Comparison of ENCODE assay signal across 11 cellular contexts in genomic region chr3:27521179-27521871, GRCh38. TPM values are rescaled to one million over a fixed set of nuclear protein-coding genes. Genes with fewer than 3 reads are reported as not detected.
DNase-seq lines count a peak whose midpoint lies in the region; ATAC-seq, FAIRE-seq and TF ChIP-seq lines count a peak whose summit lies in the region.
"Had no signal": no experiment of that assay in that cellular context is flagged by ENCODE, and none has a peak within 500 bp of the region (broad histone marks: within the 10 kb centered on the region; RNA-seq: fewer than 3 reads in every experiment).

No MANE protein-coding gene starts in this region.

- WGBS in esophagus squamous epithelium, 2 donors: 29 to 39% methylated on average over 5 of the region's 5 CpGs
- 75 to 76% methylated on average over 5 of the region's 5 CpGs for WGBS in pancreas, 2 donors

- H3K27me3 ChIP-seq in esophagus squamous epithelium (no peaks in the 10 kb centered on the region), pancreas (no peaks in the 10 kb centered on the region)
- H3K27me3 ChIP-seq: ascending aorta had no signal

- DNase-seq in GM03348 (ENCODE audit: low spot score) (peak; percentile 75), OCI-M1 (lab: John Stamatoyannopoulos, UW) (peak; percentile 30), esophagus squamous epithelium (lab: John Stamatoyannopoulos, UW) (no peak), pancreas (no peak), NCI-H345 (lab: John Stamatoyannopoulos, UW) (no peak), NCI-H1092 treated with DMSO at 0.1 percent for 48 hours (lab: John Stamatoyannopoulos, UW) (no peak), pons (ENCODE audit: low spot score) (no peak)
- DNase-seq in stimulated activated CD4-positive, alpha-beta T cell treated with anti-CD3 and anti-CD28 coated beads, Interleukin-1b, Interleukin-23, amount 100 ng/mL, for 48 hours: no peak
- DNase-seq: stimulated activated naive CD8-positive, alpha-beta T cell treated with anti-CD3 and anti-CD28 coated beads, Interleukin-15, Interleukin-2, amounts not matched to agents 100 U/mL and 50 U/mL, for 24 hours had no signal

- H3K36me3 ChIP-seq in esophagus squamous epithelium (no peaks in the 10 kb centered on the region), pancreas (no peaks in the 10 kb centered on the region)
- H3K36me3 ChIP-seq: ascending aorta had no signal

- ATAC-seq in pancreas: peak in 3 of 4 donors; percentile 73 to 87 (median 74)
- ATAC-seq: stimulated activated naive CD8-positive, alpha-beta T cell treated with anti-CD3 and anti-CD28 coated beads, Interleukin-15, Interleukin-2, amounts not matched to agents 100 U/mL and 50 U/mL, for 24 hours had no signal

- H3K4me3 ChIP-seq in esophagus squamous epithelium (no peak overlapping the region), pancreas (no peak overlapping the region)
- H3K4me3 ChIP-seq: ascending aorta had no signal

- TF ChIP-seq POLR2A in esophagus squamous epithelium (IDR thresholded peaks at IDR 0.05): no peak

- peak overlapping the region; percentile 33 to 52 (median 46) for H3K27ac ChIP-seq in esophagus squamous epithelium
- no peak overlapping the region for H3K27ac ChIP-seq in pancreas

- TF ChIP-seq CTCF in esophagus squamous epithelium (IDR thresholded peaks at IDR 0.05): no peak
- no peak for TF ChIP-seq CTCF in pancreas (IDR thresholded peaks at IDR 0.05)

- no peak for FAIRE-seq in pancreas (lab: Jason Lieb, UNC)
- FAIRE-seq: GM12892 had no signal

- H3K9me3 ChIP-seq in esophagus squamous epithelium (no peaks in the 10 kb centered on the region), pancreas (no peaks in the 10 kb centered on the region)
- H3K9me3 ChIP-seq: ascending aorta had no signal

- H3K4me1 ChIP-seq in esophagus squamous epithelium (peaks cover 3 to 45% (median 9%) of the 10 kb centered on the region in 3 donors), pancreas (no peaks in the 10 kb centered on the region)

- intact Hi-C loops in esophagus squamous epithelium (cut with DNase I): no loop called here
- intact Hi-C loops in pancreas (cut with DNase I): no loop called here

RNA-seq across cellular contexts. Expression of gene SLC4A7, which starts 37.1 kb away (rescaled TPM):
- total RNA-seq in esophagus squamous epithelium: 10 to 100 TPM; 17.2 to 50.4 (median 30.5) TPM
- total RNA-seq in pancreas: 10 to 100 TPM in 1 of 6 donors, 1 to 10 TPM in 5; 2.4 to 11.1 (median 4.8) TPM
- 1 to 10 TPM; 1.4 to 3.1 TPM for polyA plus RNA-seq in pancreas

Comparison
In these comparisons a context has a peak if more than half of its experiments do, and no peak if none do; other contexts are left out.
1. DNase-seq: peak in GM03348 (single experiment) and OCI-M1 (single experiment); none in esophagus squamous epithelium (single experiment), pancreas (0 of 6), NCI-H345 (single experiment), stimulated activated CD4-positive, alpha-beta T cell treated with anti-CD3 and anti-CD28 coated beads, Interleukin-1b, Interleukin-23, amount 100 ng/mL, for 48 hours (single experiment), NCI-H1092 treated with DMSO at 0.1 percent for 48 hours (single experiment) and pons (single experiment).
2. H3K27ac ChIP-seq: peak in esophagus squamous epithelium (4 of 4); none in pancreas (0 of 4).